In genomic region chr13:33678906-33679657, GRCh38 we compare ENCODE assay signal across 8 cellular contexts.
DNase-seq lines count a peak whose midpoint lies in the region; ATAC-seq and TF ChIP-seq lines count a peak whose summit lies in the region.

No MANE protein-coding gene starts in this region.

- no peaks in the 10 kb centered on the region for H4K20me1 ChIP-seq in MM.1S (ENCODE audit: insufficient read depth, low read length)

- TF ChIP-seq CTCF in MM.1S (IDR thresholded peaks at IDR 0.05; ENCODE audit: low read length) (no peak), progenitor cell of endocrine pancreas (IDR thresholded peaks at IDR 0.05; ENCODE audit: unreplicated experiment) (no peak), WERI-Rb-1 (IDR thresholded peaks at IDR 0.05; ENCODE audit: low read depth, low read length) (no peak)

- H3K9me3 ChIP-seq in MM.1S (replicated peaks; ENCODE audit: insufficient read depth, low read length), result no peaks in the 10 kb centered on the region
- H3K9me3 ChIP-seq in WERI-Rb-1 (ENCODE audit: severe bottlenecking), result no peaks in the 10 kb centered on the region

- H3K9ac ChIP-seq in MM.1S (ENCODE audit: low read length), result peak overlapping the region; percentile 64

- H3F3A ChIP-seq in MM.1S (ENCODE audit: insufficient read depth, low read length), result peaks cover 4% of the 10 kb centered on the region; the same call in 1 of the 2 replicates

- peaks cover 25% of the 10 kb centered on the region for H3K36me3 Mint-ChIP-seq in activated CD8-positive, alpha-beta memory T cell treated with anti-CD3 and anti-CD28 coated beads, Interleukin-2, amount 10 ng/mL, durations not matched to agents 7 days and 5 days
- peaks cover 3% of the 10 kb centered on the region for H3K36me3 Mint-ChIP-seq in progenitor cell of endocrine pancreas (ENCODE audit: insufficient read depth)

- no peaks in the 10 kb centered on the region for H3K79me2 ChIP-seq in MM.1S (ENCODE audit: low read length)

- DNase-seq in MM.1S, result peak; percentile 88
- peak; percentile 89 for DNase-seq in activated CD8-positive, alpha-beta memory T cell treated with anti-CD3 and anti-CD28 coated beads, Interleukin-2, amount 10 ng/mL, durations not matched to agents 7 days and 5 days
- DNase-seq in foreskin melanocyte, result peak; percentile 62
- DNase-seq in progenitor cell of endocrine pancreas (ENCODE audit: low spot score, unreplicated experiment), result no peak
- DNase-seq in WERI-Rb-1, result no peak
- DNase-seq in NCI-H1694 (lab: John Stamatoyannopoulos, UW), result no peak

- CTCF ChIA-PET in activated CD8-positive, alpha-beta memory T cell treated with anti-CD3 and anti-CD28 coated beads, Interleukin-2, amount 10 ng/mL, durations not matched to agents 7 days and 5 days (lab: Charles Lee), result interaction anchor here (0.8 to 5.1 kb wide), 3 partner anchors 9 to 135 kb away, joined by 4 to 20 read pairs (median 11); no protein-coding TSS in a partner anchor

- H3K9me3 Mint-ChIP-seq in activated CD8-positive, alpha-beta memory T cell treated with anti-CD3 and anti-CD28 coated beads, Interleukin-2, amount 10 ng/mL, durations not matched to agents 7 days and 5 days (ENCODE audit: low read depth), result peaks cover 3% of the 10 kb centered on the region
- peaks cover 6% of the 10 kb centered on the region for H3K9me3 Mint-ChIP-seq in progenitor cell of endocrine pancreas (ENCODE audit: low read depth)

- H3K27ac Mint-ChIP-seq in activated CD8-positive, alpha-beta memory T cell treated with anti-CD3 and anti-CD28 coated beads, Interleukin-2, amount 10 ng/mL, durations not matched to agents 7 days and 5 days, result peak overlapping the region; percentile 100
- H3K27ac Mint-ChIP-seq in progenitor cell of endocrine pancreas, result peak overlapping the region; percentile 89

- peak overlapping the region; percentile 88 for H3K4me3 Mint-ChIP-seq in activated CD8-positive, alpha-beta memory T cell treated with anti-CD3 and anti-CD28 coated beads, Interleukin-2, amount 10 ng/mL, durations not matched to agents 7 days and 5 days
- H3K4me3 Mint-ChIP-seq in progenitor cell of endocrine pancreas (ENCODE audit: low read depth), result peak overlapping the region; percentile 0

- H3K27ac ChIP-seq in MM.1S (ENCODE audit: low read length) (peak overlapping the region; percentile 89), WERI-Rb-1 (no peak overlapping the region)

- no peaks in the 10 kb centered on the region for H3K36me3 ChIP-seq in MM.1S (replicated peaks; ENCODE audit: insufficient read depth, low read length)
- H3K36me3 ChIP-seq in WERI-Rb-1, result no peaks in the 10 kb centered on the region

- H3K27me3 Mint-ChIP-seq in activated CD8-positive, alpha-beta memory T cell treated with anti-CD3 and anti-CD28 coated beads, Interleukin-2, amount 10 ng/mL, durations not matched to agents 7 days and 5 days, result no peaks in the 10 kb centered on the region
- H3K27me3 Mint-ChIP-seq in progenitor cell of endocrine pancreas, result no peaks in the 10 kb centered on the region

- H2AFZ ChIP-seq in MM.1S (ENCODE audit: low read length), result peak overlapping the region; percentile 77

- H3K4me1 ChIP-seq in MM.1S (ENCODE audit: low read length), result peaks cover 7% of the 10 kb centered on the region; the same call in 1 of the 2 replicates

- H3K27me3 ChIP-seq in MM.1S (replicated peaks; ENCODE audit: insufficient read depth, low read length) (no peaks in the 10 kb centered on the region), WERI-Rb-1 (ENCODE audit: insufficient read depth, low read depth, severe bottlenecking) (no peaks in the 10 kb centered on the region)

- ATAC-seq in GM21786 (IDR thresholded peaks at IDR 0.05; ENCODE audit: unreplicated experiment), result peak; percentile 95
- ATAC-seq in activated CD8-positive, alpha-beta memory T cell treated with anti-CD3 and anti-CD28 coated beads, Interleukin-2, amount 10 ng/mL, durations not matched to agents 7 days and 5 days, result peak; percentile 87

- no peaks in the 10 kb centered on the region for H3K9me2 ChIP-seq in MM.1S (replicated peaks; ENCODE audit: insufficient read depth, low read length)

- H3K4me2 ChIP-seq in MM.1S (ENCODE audit: low read depth, low read length), result peak overlapping the region; percentile 70

- H3K4me3 ChIP-seq in GM08714 (ENCODE audit: low read length), result peak overlapping the region; percentile 33; the same call in 1 of the 2 replicates
- H3K4me3 ChIP-seq in MM.1S (ENCODE audit: low read length), result peak overlapping the region; percentile 33; the same call in 1 of the 2 replicates
- H3K4me3 ChIP-seq in WERI-Rb-1 (ENCODE audit: low read depth, low read length), result no peak overlapping the region

- H3K4me1 Mint-ChIP-seq in activated CD8-positive, alpha-beta memory T cell treated with anti-CD3 and anti-CD28 coated beads, Interleukin-2, amount 10 ng/mL, durations not matched to agents 7 days and 5 days, result peaks cover 55% of the 10 kb centered on the region
- H3K4me1 Mint-ChIP-seq in progenitor cell of endocrine pancreas (ENCODE audit: low read depth), result peaks cover 34% of the 10 kb centered on the region

Comparison
In these comparisons a context has a peak if more than half of its experiments do, and no peak if none do; other contexts are left out.
1. DNase-seq: peak in MM.1S (single experiment), activated CD8-positive, alpha-beta memory T cell treated with anti-CD3 and anti-CD28 coated beads, Interleukin-2, amount 10 ng/mL, durations not matched to agents 7 days and 5 days (single experiment) and foreskin melanocyte (single experiment); none in progenitor cell of endocrine pancreas (single experiment), WERI-Rb-1 (single experiment) and NCI-H1694 (single experiment).